20 cellular contexts compared by ENCODE assay signal in the genomic region with DNA sequence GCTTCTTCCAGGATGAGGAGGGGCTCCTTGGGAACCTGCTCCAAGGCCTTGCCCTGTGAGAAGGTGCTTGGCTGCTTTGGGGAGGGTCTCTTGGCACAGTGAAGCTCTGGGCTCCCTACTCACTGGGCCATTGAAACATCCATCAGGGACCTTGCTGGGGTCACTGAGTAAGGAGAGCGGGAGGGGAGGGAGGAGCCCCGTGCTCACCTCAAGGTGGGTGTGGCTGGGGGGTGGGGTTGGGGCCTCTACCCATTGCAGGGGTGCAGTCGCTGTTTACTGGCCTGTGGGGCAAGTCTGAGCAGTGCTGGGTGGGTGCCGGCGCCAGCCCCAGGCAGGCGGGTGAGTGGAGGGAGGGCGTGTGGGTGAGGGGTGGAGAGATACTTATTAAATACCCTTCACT. TPM values are rescaled to one million over a fixed set of nuclear protein-coding genes. Genes with fewer than 3 reads are reported as not detected.
DNase-seq lines count a peak whose midpoint lies in the region; ATAC-seq, FAIRE-seq and TF ChIP-seq lines count a peak whose summit lies in the region.
"Had no signal": no experiment of that assay in that cellular context is flagged by ENCODE, and none has a peak within 500 bp of the region (broad histone marks: within the 10 kb centered on the region; RNA-seq: fewer than 3 reads in every experiment).

No MANE protein-coding gene starts in this region.

- no peak overlapping the region for H2BK15ac ChIP-seq in mesenchymal stem cell (ENCODE audit: low read depth, poor library complexity, severe bottlenecking)

- ATAC-seq in heart left ventricle (no peak), Right ventricle myocardium inferior (no peak), K562 (0 out of 3 replicates have a peak, but pooled peaks have one; percentile 29)

- H3K9me1 ChIP-seq in K562 (ENCODE audit: control insufficient read depth, insufficient read depth, low read length) = no peaks in the 10 kb centered on the region

- in situ Hi-C loops in K562 (cut with MboI) = no loop called here

- H3K4me2 ChIP-seq in K562 (ENCODE audit: insufficient read depth, low read length) (no peak overlapping the region), mesenchymal stem cell (ENCODE audit: low read length, poor library complexity, severe bottlenecking) (no peak overlapping the region)

- no peak for TF ChIP-seq EP300 in K562 (IDR thresholded peaks at IDR 0.05; ENCODE audit: low read length)

- no peak for FAIRE-seq in K562 (lab: Jason Lieb, UNC)

- peak overlapping the region; percentile 54 for H2AK5ac ChIP-seq in mesenchymal stem cell (ENCODE audit: low read length, severe bottlenecking)

- TF ChIP-seq POLR2A in heart left ventricle (IDR thresholded peaks at IDR 0.05) (no peak), K562 (conservative IDR thresholded peaks at IDR 0.05) (no peak)

- no peaks in the 10 kb centered on the region for H3K9me3 Mint-ChIP-seq in immature natural killer cell

- peaks cover 27 to 31% of the 10 kb centered on the region in 2 donors for H3K4me1 Mint-ChIP-seq in immature natural killer cell

- H3K4me3 ChIP-seq in heart left ventricle (no peak overlapping the region), K562 (no peak overlapping the region), mesenchymal stem cell (ENCODE audit: insufficient read depth in 1 of 2, low read depth in 1 of 2, low read length in 2 of 2) (no peak overlapping the region), ascending aorta (no peak overlapping the region)
- H3K4me3 ChIP-seq: Peyer's patch had no signal

- H3K9ac ChIP-seq in K562 (ENCODE audit: insufficient read depth in 1 of 2, low read depth in 2 of 2, low read length in 2 of 2) = no peak overlapping the region
- H3K9ac ChIP-seq in mesenchymal stem cell (ENCODE audit: low read length) = no peak overlapping the region

- no peak overlapping the region for H3K4ac ChIP-seq in mesenchymal stem cell (ENCODE audit: low read depth in 1 of 2, low read length in 2 of 2)

- no peak overlapping the region for H3K27ac Mint-ChIP-seq in immature natural killer cell

- H2BK5ac ChIP-seq in mesenchymal stem cell (ENCODE audit: low read depth, low read length, poor library complexity, severe bottlenecking) = no peak overlapping the region

- no peak overlapping the region for H2AFZ ChIP-seq in K562 (ENCODE audit: low read depth, low read length)
- H2AFZ ChIP-seq in mesenchymal stem cell (ENCODE audit: low read depth, low read length) = no peak overlapping the region

- H4K91ac ChIP-seq in mesenchymal stem cell (ENCODE audit: low read length) = peak overlapping the region; percentile 70

- peaks cover 0 to 4% (median 1%) of the 10 kb centered on the region in 3 donors for H3K27me3 Mint-ChIP-seq in immature natural killer cell (ENCODE audit: low read depth in 3 of 3)

- peak overlapping the region; percentile 13 to 19 for H3K18ac ChIP-seq in mesenchymal stem cell (ENCODE audit: low read depth in 1 of 2, low read length in 2 of 2)

- peak overlapping the region; percentile 18 to 79 for H2BK12ac ChIP-seq in mesenchymal stem cell (ENCODE audit: low read length in 2 of 2)

- intact Hi-C loops in heart left ventricle (cut with DNase I) (no loop called here), Right ventricle myocardium inferior (cut with DNase I) (no loop called here), K562 (cut with micrococcal nuclease) (no loop called here), ascending aorta (cut with DNase I) (no loop called here)

- H4K20me1 ChIP-seq in K562 (replicated peaks; ENCODE audit: control insufficient read depth, insufficient read depth, low read length) = no peaks in the 10 kb centered on the region

- TF ChIP-seq CTCF in heart left ventricle (IDR thresholded peaks at IDR 0.05) (no peak), K562 (IDR thresholded peaks at IDR 0.05 in 2 of 3, conservative IDR thresholded peaks at IDR 0.05 in 1 of 3; ENCODE audit: insufficient read depth in 2 of 3, low read depth in 1 of 3, low read length in 3 of 3) (no peak), ascending aorta (IDR thresholded peaks at IDR 0.05) (no peak)

- H3K27me3 ChIP-seq in heart left ventricle (no peaks in the 10 kb centered on the region), K562 (ENCODE audit: control insufficient read depth in 2 of 2, insufficient read depth in 2 of 2, low read length in 2 of 2) (no peaks in the 10 kb centered on the region), mesenchymal stem cell (ENCODE audit: control insufficient read depth in 1 of 2, insufficient read depth in 1 of 2, low read length in 2 of 2) (no peaks in the 10 kb centered on the region), ascending aorta (no peaks in the 10 kb centered on the region)
- H3K27me3 ChIP-seq: Peyer's patch had no signal

- H3K27ac ChIP-seq in heart left ventricle (peak overlapping the region in 1 of 12 donors; percentile 82), K562 (ENCODE audit: extremely low read depth, low read depth, low read length) (no peak overlapping the region), mesenchymal stem cell (ENCODE audit: low read length, poor library complexity, severe bottlenecking) (no peak overlapping the region), ascending aorta (no peak overlapping the region)

- no peaks in the 10 kb centered on the region for H3K36me3 ChIP-seq in heart left ventricle
- no peaks in the 10 kb centered on the region for H3K36me3 ChIP-seq in K562 (ENCODE audit: control insufficient read depth, insufficient read depth, low read length)
- peaks cover 0 to 2% of the 10 kb centered on the region in 2 experiments for H3K36me3 ChIP-seq in mesenchymal stem cell (ENCODE audit: control insufficient read depth in 1 of 2, insufficient read depth in 2 of 2, low read depth in 1 of 2, low read length in 2 of 2)
- no peaks in the 10 kb centered on the region for H3K36me3 ChIP-seq in ascending aorta
- H3K36me3 ChIP-seq: Peyer's patch had no signal

- BruUV-seq in K562 (replicated peaks; lab: Mats Ljungman, UMichigan) = no TSS peak

- H3K4me3 Mint-ChIP-seq in immature natural killer cell = no peak overlapping the region

- no peaks in the 10 kb centered on the region for H3K36me3 Mint-ChIP-seq in immature natural killer cell

- H3K79me1 ChIP-seq in mesenchymal stem cell (replicated peaks; ENCODE audit: low read length, poor library complexity, severe bottlenecking) = no peaks in the 10 kb centered on the region

- TF ChIP-seq RAD21 in K562 (CRISPR knock-in tag; conservative IDR thresholded peaks at IDR 0.05 in 1 of 2, IDR thresholded peaks at IDR 0.05 in 1 of 2) = no peak

- DNase-seq in heart left ventricle = peak in 3 of 5 donors; percentile 1 to 32 (median 19)
- no peak for DNase-seq in Right ventricle myocardium inferior (ENCODE audit: missing footprints)
- DNase-seq in K562 (ENCODE audit: extremely low read depth in 1 of 4, low spot score in 3 of 4) = peak in 2 of 4 experiments; percentile 55 to 57
- DNase-seq in mesenchymal stem cell = no peak
- DNase-seq in immature natural killer cell = no peak
- DNase-seq in activated T-cell treated with anti-CD3 and anti-CD28 coated beads, Interleukin-2, amount 50 U/mL, for 48 hours = no peak
- no peak for DNase-seq in ascending aorta (ENCODE audit: low spot score in 2 of 2)
- DNase-seq in HuH-7 (ENCODE audit: low spot score) = no peak
- DNase-seq: activated CD4-positive, alpha-beta T cell treated with anti-CD3 and anti-CD28 coated beads for 1 hour; activated T-cell treated with anti-CD3 and anti-CD28 coated beads, Interleukin-2, amount 50 U/mL, for 1 hour; COR-L47; Kasumi-1; NCI-H1436 treated with DMSO at 0.1 percent for 48 hours; NCI-H510A treated with DMSO at 0.1 percent for 48 hours; Peyer's patch; SW 1271 had no signal

- H3K14ac ChIP-seq in mesenchymal stem cell (ENCODE audit: low read length in 2 of 2) = no peak overlapping the region

- H3K23ac ChIP-seq in mesenchymal stem cell (ENCODE audit: low read length in 2 of 2) = no peak overlapping the region

- no peaks in the 10 kb centered on the region for H3K79me2 ChIP-seq in K562 (ENCODE audit: control insufficient read depth, insufficient read depth, low read length)

- H4K8ac ChIP-seq in mesenchymal stem cell (ENCODE audit: low read length) = no peak overlapping the region

- H2BK120ac ChIP-seq in mesenchymal stem cell (ENCODE audit: low read depth, low read length) = no peak overlapping the region

- CTCF ChIA-PET in K562 (lab: Yijun Ruan, JAX; ENCODE audit: low intra/inter-chr PET ratio) = no interaction called here

- H3K4me1 ChIP-seq in heart left ventricle (peaks cover 0 to 18% (median 0%) of the 10 kb centered on the region in 12 donors), K562 (replicated peaks in 1 of 2; ENCODE audit: control insufficient read depth in 2 of 2, insufficient read depth in 2 of 2, low read length in 2 of 2) (peaks cover 15 to 24% of the 10 kb centered on the region in 2 experiments; a peak in 4 of 5 replicates), mesenchymal stem cell (ENCODE audit: control insufficient read depth, insufficient read depth, low read depth, low read length) (peaks cover 39% of the 10 kb centered on the region), ascending aorta (no peaks in the 10 kb centered on the region)

- POLR2A ChIA-PET in K562 (lab: Yijun Ruan, JAX) = interaction anchor here (0.9 to 1.1 kb wide), 2 partner anchors 10 to 12 kb away, joined by 3 to 5 read pairs; a partner anchor contains a TSS

- 80 to 84% (median 81%) methylated on average over 7 of the region's 7 CpGs for WGBS in heart left ventricle, 4 donors
- 37% methylated on average over 3 of the region's 7 CpGs for WGBS in K562 (ENCODE audit: insufficient coverage, low coverage, missing lambda C conversion rate)
- WGBS in mesenchymal stem cell = 76% methylated on average over 7 of the region's 7 CpGs

- no peaks in the 10 kb centered on the region for H3K9me3 ChIP-seq in heart left ventricle
- no peaks in the 10 kb centered on the region for H3K9me3 ChIP-seq in K562 (replicated peaks; ENCODE audit: control insufficient read depth, insufficient read depth, low read depth, low read length)
- no peaks in the 10 kb centered on the region for H3K9me3 ChIP-seq in mesenchymal stem cell (ENCODE audit: control insufficient read depth, low read length)
- H3K9me3 ChIP-seq in ascending aorta = no peaks in the 10 kb centered on the region
- H3K9me3 ChIP-seq: Peyer's patch had no signal

RNA-seq across cellular contexts. Expression of a gene that starts 9.9 kb away (rescaled TPM):
- under 1 TPM in 2 of 9 donors, not detected in 7; 0.16 to 0.91 TPM for total RNA-seq in heart left ventricle
- not detected for polyA plus RNA-seq in heart left ventricle
- total RNA-seq in Right ventricle myocardium inferior = not detected
- total RNA-seq in K562 (2011; cell fraction: chromatin; rRNA removed; ENCODE audit: low replicate concordance) = 2.1 and 5.8 TPM in 2 replicates
- 1.4 and 1.7 TPM in 2 replicates for total RNA-seq in K562 (2011; cell fraction: nucleolus; rRNA removed)
- 2.7 and 2.8 TPM in 2 replicates for total RNA-seq in K562 (2011; cell fraction: nucleoplasm; rRNA removed)
- total RNA-seq in K562 (2014; rRNA removed) = 0.18 and 0.24 TPM in 2 replicates
- 0.06 and 0.11 TPM in 2 replicates for total RNA-seq in K562 (2014; rRNA removed; fragmentation: Illumina TruSeq; extraction: Trizol)
- not detected in 2 replicates for total RNA-seq in K562 (2015; rRNA removed; fragmentation: Illumina TruSeq; extraction: Trizol)
- total RNA-seq in K562 (2021) = 0.73 and 0.78 TPM in 2 replicates
- polyA plus RNA-seq in K562 (2011; rRNA removed) = 0.15 and 0.53 TPM in 2 replicates
- polyA plus RNA-seq in K562 (2011; cell fraction: cytosol; rRNA removed) = 0.09 and 0.89 TPM in 2 replicates
- 0.38 and 4.1 TPM in 2 replicates for polyA plus RNA-seq in K562 (2011; cell fraction: nucleus; rRNA removed)
- polyA plus RNA-seq in K562 (2012) = 0.49 and 1.4 TPM in 2 replicates
- polyA plus RNA-seq in K562 (2014; fragmentation: Illumina TruSeq; extraction: Trizol) = 0.54 and 0.61 TPM in 2 replicates
- polyA plus RNA-seq in K562 (2014; fragmentation: Nextera tagmentation; extraction: Ambion mirVana) = under 1 TPM; 0.04 to 0.07 TPM
- 0.29 and 0.40 TPM in 2 replicates for polyA plus RNA-seq in K562 (2014; rRNA removed)
- polyA minus RNA-seq in K562 (2011; rRNA and poly(A)+ RNA removed) = 1.1 TPM in 1 of 2 replicates, not detected in the other
- polyA minus RNA-seq in K562 (2011; cell fraction: cytosol; rRNA and poly(A)+ RNA removed) = 1.1 TPM in 1 of 2 replicates, not detected in the other
- polyA minus RNA-seq in K562 (2011; cell fraction: nucleus; rRNA and poly(A)+ RNA removed) = 0.22 and 2.7 TPM in 2 replicates
- polyA plus RNA-seq in mesenchymal stem cell (2013, experiment 1 of 2) = not detected
- polyA plus RNA-seq in mesenchymal stem cell (2013, experiment 2 of 2) = 0.12 TPM
- under 1 TPM in 1 of 3 donors, not detected in 2; 0.12 TPM for polyA plus RNA-seq in immature natural killer cell
- not detected for total RNA-seq in ascending aorta
- total RNA-seq: cerebellum, myocyte, pulmonary artery endothelial cell, temporal lobe had no signal

RNA-seq across cellular contexts. Expression of a gene that starts 48.2 kb away (rescaled TPM):
- total RNA-seq in heart left ventricle (100 to 1,000 TPM; 103 to 342 (median 129) TPM), Right ventricle myocardium inferior (228 TPM), K562 (2014; rRNA removed) (17.8 and 18.6 TPM in 2 replicates), K562 (2014; rRNA removed; fragmentation: Illumina TruSeq; extraction: Trizol) (18.1 and 18.3 TPM in 2 replicates), K562 (2015; rRNA removed; fragmentation: Illumina TruSeq; extraction: Trizol) (12.0 and 12.6 TPM in 2 replicates), K562 (2021) (87.6 and 99.8 TPM in 2 replicates), ascending aorta (1,295 TPM)
- polyA plus RNA-seq in heart left ventricle (100 to 1,000 TPM; 136 to 174 TPM), K562 (2011; rRNA removed) (47.2 and 98.1 TPM in 2 replicates), K562 (2014; fragmentation: Illumina TruSeq; extraction: Trizol) (46.6 and 64.4 TPM in 2 replicates), K562 (2014; fragmentation: Nextera tagmentation; extraction: Ambion mirVana) (10 to 100 TPM in 1 of 2 experiments, 1 to 10 TPM in 1; 8.8 to 10.8 TPM), K562 (2014; rRNA removed) (37.5 and 43.5 TPM in 2 replicates), immature natural killer cell (10 to 100 TPM; 22.3 to 41.7 (median 36.2) TPM)
- total RNA-seq in K562 (2011; cell fraction: chromatin; rRNA removed; ENCODE audit: low replicate concordance) = 53.3 and 148 TPM in 2 replicates
- total RNA-seq in K562 (2011; cell fraction: nucleolus; rRNA removed) = 159 and 208 TPM in 2 replicates
- 156 and 209 TPM in 2 replicates for total RNA-seq in K562 (2011; cell fraction: nucleoplasm; rRNA removed)
- 47.0 and 129 TPM in 2 replicates for polyA plus RNA-seq in K562 (2011; cell fraction: cytosol; rRNA removed)
- polyA plus RNA-seq in K562 (2011; cell fraction: nucleus; rRNA removed) = 23.9 and 76.5 TPM in 2 replicates
- polyA plus RNA-seq in K562 (2012) = 64.1 and 158 TPM in 2 replicates
- 39.8 and 98.7 TPM in 2 replicates for polyA minus RNA-seq in K562 (2011; rRNA and poly(A)+ RNA removed)
- 51.3 and 106 TPM in 2 replicates for polyA minus RNA-seq in K562 (2011; cell fraction: cytosol; rRNA and poly(A)+ RNA removed)
- polyA minus RNA-seq in K562 (2011; cell fraction: nucleus; rRNA and poly(A)+ RNA removed) = 11.2 and 17.0 TPM in 2 replicates
- 339 TPM for polyA plus RNA-seq in mesenchymal stem cell (2013, experiment 1 of 2)
- 339 TPM for polyA plus RNA-seq in mesenchymal stem cell (2013, experiment 2 of 2)

Comparison
In these comparisons a context has a peak if more than half of its experiments do, and no peak if none do; other contexts are left out.
1. DNase-seq: peak in heart left ventricle (3 of 5); none in Right ventricle myocardium inferior (single experiment), mesenchymal stem cell (single experiment), immature natural killer cell (0 of 3), activated T-cell treated with anti-CD3 and anti-CD28 coated beads, Interleukin-2, amount 50 U/mL, for 48 hours (0 of 2), ascending aorta (0 of 2) and HuH-7 (single experiment).